In genomic region chr22:32801436-32802290, GRCh38 we compare ENCODE assay signal across 8 cellular contexts. TPM values are rescaled to one million over a fixed set of nuclear protein-coding genes. Genes with fewer than 3 reads are reported as not detected.
DNase-seq lines count a peak whose midpoint lies in the region; ATAC-seq and TF ChIP-seq lines count a peak whose summit lies in the region.

TIMP3 (plus strand) TSS chr22:32801705; CDS start chr22:32802002, 297 bp downstream.

- H3K4me1 Mint-ChIP-seq in mesothelial cell of epicardium: peaks cover 51% of the 10 kb centered on the region

- H3F3A ChIP-seq in SK-N-SH (replicated peaks; ENCODE audit: insufficient read depth): no peaks in the 10 kb centered on the region

- peak within 1 kb of the TSS; percentile 85 for H3K4me3 Mint-ChIP-seq in mesothelial cell of epicardium

- peak in 2 of 4 donors; percentile 92 to 99 for TF ChIP-seq POLR2A in esophagus squamous epithelium (IDR thresholded peaks at IDR 0.05)

- no peak for TF ChIP-seq EP300 in SK-N-SH (IDR thresholded peaks at IDR 0.05; ENCODE audit: borderline replicate concordance in 1 of 2, low read depth in 1 of 2, low read length in 1 of 2)

- POLR2A ChIA-PET in SK-N-SH (lab: Yijun Ruan, JAX): interaction anchor here (1.0 to 1.3 kb wide), 2 partner anchors 104 to 194 kb away, joined by 3 read pairs; no protein-coding TSS in a partner anchor

- H3K9me2 ChIP-seq in SK-N-SH: no peaks in the 10 kb centered on the region

- intact Hi-C loops in esophagus squamous epithelium (cut with DNase I): loop anchor here (10.0 kb wide), 1 partner anchor 183 kb away; no protein-coding TSS in a partner anchor
- intact Hi-C loops in tibial artery (cut with DNase I; ENCODE audit: low total_unique reads): loop anchor here (5.0 to 10.0 kb wide), 2 partner anchors 51 to 177 kb away; no protein-coding TSS in a partner anchor

- no peaks in the 10 kb centered on the region for H3K27me3 ChIP-seq in SK-N-SH (ENCODE audit: insufficient read depth)
- H3K27me3 ChIP-seq in esophagus squamous epithelium: peaks cover 0 to 50% (median 2%) of the 10 kb centered on the region in 4 donors
- H3K27me3 ChIP-seq in tibial artery: no peaks in the 10 kb centered on the region

- H3K4me3 ChIP-seq in SK-N-SH (ENCODE audit: low read depth in 2 of 2, low read length in 1 of 2): peak within 1 kb of the TSS; percentile 63 to 71
- H3K4me3 ChIP-seq in esophagus squamous epithelium: peak within 1 kb of the TSS; percentile 46 to 80 (median 74)
- peak within 1 kb of the TSS; percentile 81 to 92 for H3K4me3 ChIP-seq in tibial artery

- H3K9me3 Mint-ChIP-seq in mesothelial cell of epicardium: no peaks in the 10 kb centered on the region

- peak within 1 kb of the TSS; percentile 85 for H3K4me2 ChIP-seq in SK-N-SH

- peaks cover 8 to 29% of the 10 kb centered on the region in 2 experiments; a peak in 3 of 4 replicates for H3K4me1 ChIP-seq in SK-N-SH (ENCODE audit: control insufficient read depth in 1 of 2, insufficient read depth in 2 of 2, low read depth in 1 of 2, low read length in 1 of 2)
- peaks cover 2 to 68% (median 11%) of the 10 kb centered on the region in 3 donors for H3K4me1 ChIP-seq in esophagus squamous epithelium
- peaks cover 0 to 42% (median 18%) of the 10 kb centered on the region in 4 donors for H3K4me1 ChIP-seq in tibial artery

- peak; percentile 24 for DNase-seq in H4 (ENCODE audit: low spot score)
- DNase-seq in SK-N-SH: peak; percentile 95
- no peak for DNase-seq in esophagus squamous epithelium (lab: John Stamatoyannopoulos, UW)
- peak; percentile 60 to 82 for DNase-seq in mesothelial cell of epicardium (ENCODE audit: low spot score in 2 of 2, unreplicated experiment in 2 of 2)
- peak; percentile 90 to 95 for DNase-seq in tibial artery
- no peak for DNase-seq in NCI-H1694 (lab: John Stamatoyannopoulos, UW)

- H3K27ac Mint-ChIP-seq in mesothelial cell of epicardium: peak within 1 kb of the TSS; percentile 60

- ATAC-seq in HG02840 (IDR thresholded peaks at IDR 0.05; ENCODE audit: low FRiP score, unreplicated experiment) (no peak), GM21528 (IDR thresholded peaks at IDR 0.05; ENCODE audit: low FRiP score, unreplicated experiment) (no peak)

- H3K27ac ChIP-seq in SK-N-SH (ENCODE audit: low read depth in 2 of 2, low read length in 1 of 2): peak within 1 kb of the TSS in 1 of 2 experiments; percentile 34; a peak in 1 of 4 replicates
- H3K27ac ChIP-seq in esophagus squamous epithelium: peak within 1 kb of the TSS; percentile 74 to 94 (median 86)
- H3K27ac ChIP-seq in tibial artery: peak within 1 kb of the TSS; percentile 89 to 92

- 0 out of 2 replicates have a peak within 1 kb of the TSS, but pooled peaks have one; percentile 65 for H2AFZ ChIP-seq in SK-N-SH (ENCODE audit: low read depth)

- 0 out of 2 replicates have a peak, but pooled peaks cover 11% of the 10 kb centered on the region for H4K20me1 ChIP-seq in SK-N-SH (ENCODE audit: insufficient read depth)

- H3K36me3 Mint-ChIP-seq in mesothelial cell of epicardium: no peaks in the 10 kb centered on the region

- peaks cover 11% of the 10 kb centered on the region; the same call in 1 of the 2 replicates for H3K79me2 ChIP-seq in SK-N-SH (ENCODE audit: insufficient read depth)

- no peak for TF ChIP-seq CTCF in SK-N-SH (IDR thresholded peaks at IDR 0.05)
- TF ChIP-seq CTCF in esophagus squamous epithelium (IDR thresholded peaks at IDR 0.05): no peak
- no peak for TF ChIP-seq CTCF in mesothelial cell of epicardium (IDR thresholded peaks at IDR 0.05; ENCODE audit: unreplicated experiment)
- TF ChIP-seq CTCF in tibial artery (IDR thresholded peaks at IDR 0.05): peak in 1 of 2 experiments; percentile 13

- CTCF ChIA-PET in SK-N-SH (lab: Yijun Ruan, JAX): interaction anchor here (0.9 to 12.7 kb wide), 9 partner anchors 9 to 272 kb away, joined by 3 to 92 read pairs (median 7); no protein-coding TSS in a partner anchor

- H3K9ac ChIP-seq in SK-N-SH: peak within 1 kb of the TSS; percentile 52; the same call in 1 of the 2 replicates

- H3K36me3 ChIP-seq in SK-N-SH (replicated peaks in 1 of 2; ENCODE audit: control insufficient read depth in 1 of 2, insufficient read depth in 2 of 2, low read length in 1 of 2): no peaks in the 10 kb centered on the region
- no peaks in the 10 kb centered on the region for H3K36me3 ChIP-seq in esophagus squamous epithelium
- no peaks in the 10 kb centered on the region for H3K36me3 ChIP-seq in tibial artery

- no peak for TF ChIP-seq RAD21 in SK-N-SH (IDR thresholded peaks at IDR 0.05; ENCODE audit: low read length)

- H3K9me3 ChIP-seq in SK-N-SH (no peaks in the 10 kb centered on the region), esophagus squamous epithelium (no peaks in the 10 kb centered on the region), tibial artery (no peaks in the 10 kb centered on the region)

- WGBS in SK-N-SH (ENCODE audit: low lambda C conversion rate): 7% methylated on average over 6 of the region's 88 CpGs
- WGBS in esophagus squamous epithelium, 2 donors: no CpG with 5 or more reads among the region's 88 CpGs

- H3K27me3 Mint-ChIP-seq in mesothelial cell of epicardium (ENCODE audit: low read depth): no peaks in the 10 kb centered on the region

TF ChIP-seq in SK-N-SH, 30 proteins besides CTCF, POLR2A, EP300 and RAD21:
- no peak for TF ChIP-seq GABPA (IDR thresholded peaks at IDR 0.05; ENCODE audit: low read depth)
- TF ChIP-seq SMC3 (IDR thresholded peaks at IDR 0.05; ENCODE audit: low read depth, low read length): no peak
- TF ChIP-seq CHD2 (IDR thresholded peaks at IDR 0.05; ENCODE audit: low read length, partially characterized antibody): no peak
- TF ChIP-seq, protein P1, sequence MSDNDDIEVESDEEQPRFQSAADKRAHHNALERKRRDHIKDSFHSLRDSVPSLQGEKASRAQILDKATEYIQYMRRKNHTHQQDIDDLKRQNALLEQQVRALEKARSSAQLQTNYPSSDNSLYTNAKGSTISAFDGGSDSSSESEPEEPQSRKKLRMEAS (IDR thresholded peaks at IDR 0.05; ENCODE audit: low read depth): 0 out of 2 replicates have a peak, but pooled peaks have one; percentile 24
- TF ChIP-seq POLR2AphosphoS5 (IDR thresholded peaks at IDR 0.05; ENCODE audit: low read depth, low read length): peak; percentile 55; the same call in 1 of the 2 replicates
- no peak for TF ChIP-seq RCOR1 (IDR thresholded peaks at IDR 0.05; ENCODE audit: low read length)
- no peak for TF ChIP-seq RXRA (IDR thresholded peaks at IDR 0.05; ENCODE audit: borderline replicate concordance, low read depth)
- TF ChIP-seq TAF1 (IDR thresholded peaks at IDR 0.05; ENCODE audit: borderline replicate concordance, low read depth, low read length): peak; percentile 65; the same call in 1 of the 2 replicates

RNA-seq across cellular contexts. Expression of gene TIMP3, which starts in this region (rescaled TPM):
- 22.8 and 25.5 TPM in 2 replicates for total RNA-seq in H4 (2014; rRNA removed; shearing (Covaris generic))
- 23.1 and 26.1 TPM in 2 replicates for polyA plus RNA-seq in SK-N-SH (2012; rRNA removed)
- polyA plus RNA-seq in SK-N-SH (2012; cell fraction: cytosol; rRNA removed): 18.3 and 23.3 TPM in 2 replicates
- polyA plus RNA-seq in SK-N-SH (2012; cell fraction: nucleus; rRNA removed): 19.2 and 25.7 TPM in 2 replicates
- total RNA-seq in esophagus squamous epithelium: 100 to 1,000 TPM in 1 of 4 donors, 10 to 100 TPM in 3; 15.3 to 306 (median 54.2) TPM
- total RNA-seq in mesothelial cell of epicardium: 65.9 to 68.2 TPM (median 67.2 TPM) in 3 replicates

Comparison
In these comparisons a context has a peak if more than half of its experiments do, and no peak if none do; other contexts are left out.
1. DNase-seq: peak in H4 (single experiment), SK-N-SH (single experiment), mesothelial cell of epicardium (2 of 2) and tibial artery (2 of 2); none in esophagus squamous epithelium (single experiment) and NCI-H1694 (single experiment).
2. Peak in every context shown above with its lines, with median percentiles within 50 percentile points of each other: H3K4me3 ChIP-seq.